In genomic region chr20:50459124-50459918, GRCh38 we compare ENCODE assay signal across 23 cellular contexts. TPM values are rescaled to one million over a fixed set of nuclear protein-coding genes. Genes with fewer than 3 reads are reported as not detected.
DNase-seq lines count a peak whose midpoint lies in the region; ATAC-seq, FAIRE-seq and TF ChIP-seq lines count a peak whose summit lies in the region.
"Had no signal": no experiment of that assay in that cellular context is flagged by ENCODE, and none has a peak within 500 bp of the region (broad histone marks: within the 10 kb centered on the region; RNA-seq: fewer than 3 reads in every experiment).

No MANE protein-coding gene starts in this region.

- no peak overlapping the region for H3K27ac ChIP-seq in mammary epithelial cell (ENCODE audit: insufficient read depth, low read depth, low read length)
- H3K27ac ChIP-seq in HEK293 (ENCODE audit: extremely low read depth, low read depth, low read length) = no peak overlapping the region
- H3K27ac ChIP-seq in K562 (ENCODE audit: extremely low read depth, low read depth, low read length) = no peak overlapping the region
- peak overlapping the region; percentile 63 to 65 for H3K27ac ChIP-seq in tibial artery
- H3K27ac ChIP-seq: SJSA1 had no signal

- H3K27ac Mint-ChIP-seq in MCF 10A (ENCODE audit: low read depth, unreplicated experiment) = peak overlapping the region; percentile 84
- H3K27ac Mint-ChIP-seq: CD4-positive, alpha-beta T cell had no signal

- no peak for TF ChIP-seq POLR2A in K562 (conservative IDR thresholded peaks at IDR 0.05)

- BruUV-seq in MCF 10A (replicated peaks; lab: Mats Ljungman, UMichigan) (no TSS peak), mammary epithelial cell (replicated peaks; lab: Mats Ljungman, UMichigan) (no TSS peak), K562 (replicated peaks; lab: Mats Ljungman, UMichigan) (no TSS peak)

- no peak for FAIRE-seq in K562 (lab: Jason Lieb, UNC)
- FAIRE-seq: G401.6, GM19239 had no signal

- CTCF ChIA-PET in MCF 10A (lab: Yijun Ruan, JAX) (interaction anchor here (0.6 to 10.7 kb wide), 7 partner anchors 9 to 343 kb away, joined by 3 to 295 read pairs (median 4); partner anchors contain the start of gene CEBPB), mammary epithelial cell (lab: Charles Lee; ENCODE audit: low non-redundant PET) (no interaction called here), HEK293 (lab: Yijun Ruan, JAX) (interaction anchor here (0.7 to 1.1 kb wide), 2 partner anchors 126 to 271 kb away, joined by 3 read pairs; no protein-coding TSS in a partner anchor), K562 (lab: Yijun Ruan, JAX; ENCODE audit: low intra/inter-chr PET ratio) (interaction anchor here (2.3 to 6.7 kb wide), 3 partner anchors 59 to 273 kb away, joined by 9 to 58 read pairs (median 21); partner anchors contain the start of gene CEBPB)

- H3K4me3 ChIP-seq in mammary epithelial cell (replicated peaks in 1 of 3; ENCODE audit: insufficient read depth in 1 of 3, low read depth in 2 of 3, low read length in 3 of 3) (no peak overlapping the region), HEK293 (ENCODE audit: low read depth, low read length) (no peak overlapping the region), K562 (no peak overlapping the region), tibial artery (no peak overlapping the region)
- H3K4me3 ChIP-seq: MG63, Peyer's patch, SJSA1 had no signal

- in situ Hi-C loops in mammary epithelial cell (cut with MboI; ENCODE audit: low sequenced_read_pairs in 2 of 2) (no loop called here), K562 (cut with MboI) (no loop called here)

- H4K20me1 ChIP-seq in mammary epithelial cell (ENCODE audit: insufficient read depth, low read length) (no peaks in the 10 kb centered on the region), K562 (replicated peaks; ENCODE audit: control insufficient read depth, insufficient read depth, low read length) (no peaks in the 10 kb centered on the region)

- dilution Hi-C loops in mammary epithelial cell (cut with HindIII; ENCODE audit: low sequenced_read_pairs) = no loop called here

- no peak overlapping the region for H3K4me3 Mint-ChIP-seq in MCF 10A (ENCODE audit: unreplicated experiment)
- H3K4me3 Mint-ChIP-seq: CD4-positive, alpha-beta T cell; IgD-negative memory B cell had no signal

- no peak for TF ChIP-seq RAD21 in K562 (CRISPR knock-in tag; conservative IDR thresholded peaks at IDR 0.05 in 1 of 2, IDR thresholded peaks at IDR 0.05 in 1 of 2)

- no peaks in the 10 kb centered on the region for H3K79me2 ChIP-seq in mammary epithelial cell (ENCODE audit: insufficient read depth, low read length)
- H3K79me2 ChIP-seq in K562 (ENCODE audit: control insufficient read depth, insufficient read depth, low read length) = no peaks in the 10 kb centered on the region

- no peak for TF ChIP-seq EP300 in K562 (IDR thresholded peaks at IDR 0.05; ENCODE audit: low read length)

- no peaks in the 10 kb centered on the region for H3K27me3 ChIP-seq in mammary epithelial cell (ENCODE audit: insufficient read depth, low read length)
- no peaks in the 10 kb centered on the region; a peak in 1 of 5 replicates for H3K27me3 ChIP-seq in K562 (ENCODE audit: control insufficient read depth in 2 of 2, insufficient read depth in 2 of 2, low read length in 2 of 2)
- no peaks in the 10 kb centered on the region for H3K27me3 ChIP-seq in tibial artery
- H3K27me3 ChIP-seq: BE2C, MG63, Peyer's patch, SJSA1 had no signal

- ATAC-seq in K562 = no peak

- H2AFZ ChIP-seq in mammary epithelial cell (ENCODE audit: low read depth, low read length) (no peak overlapping the region), K562 (ENCODE audit: low read depth, low read length) (no peak overlapping the region)

- 100% methylated on average over 2 of the region's 2 CpGs for WGBS in mammary epithelial cell (ENCODE audit: low coverage, missing lambda C conversion rate)
- WGBS in K562 (ENCODE audit: insufficient coverage, low coverage, missing lambda C conversion rate) = 7% methylated on average over 1 of the region's 2 CpGs

- DNase-seq in MCF 10A (ENCODE audit: unreplicated experiment) (no peak), mammary epithelial cell (no peak), K562 (ENCODE audit: extremely low read depth in 1 of 4, low spot score in 3 of 4) (no peak), tibial artery (no peak), DMS79 (lab: John Stamatoyannopoulos, UW) (no peak), NCI-H226 (no peak)
- DNase-seq: BE2C; Caco-2; CD4-positive, alpha-beta T cell; DMS153; Karpas-422; MG63; NCI-H1417 treated with DMSO at 0.1 percent for 48 hours; NCI-H1930; NCI-H345; NCI-H774; NK-92 treated with Interleukin-12 subunit alpha and Interleukin-12 subunit beta, amount 100 ng/mL, for 24 hours; Peyer's patch had no signal

- H3K27me3 Mint-ChIP-seq in MCF 10A (ENCODE audit: insufficient read depth, unreplicated experiment) = no peaks in the 10 kb centered on the region
- H3K27me3 Mint-ChIP-seq: CD4-positive, alpha-beta T cell had no signal

- peaks cover 20% of the 10 kb centered on the region for H3K4me1 ChIP-seq in mammary epithelial cell (ENCODE audit: insufficient read depth, low read length)
- H3K4me1 ChIP-seq in HEK293 (ENCODE audit: control insufficient read depth, insufficient read depth, low read length) = no peaks in the 10 kb centered on the region
- H3K4me1 ChIP-seq in K562 (replicated peaks in 1 of 2; ENCODE audit: control insufficient read depth in 2 of 2, insufficient read depth in 2 of 2, low read length in 2 of 2) = peaks cover 23 to 27% of the 10 kb centered on the region in 2 experiments
- peaks cover 0 to 20% (median 11%) of the 10 kb centered on the region in 4 donors for H3K4me1 ChIP-seq in tibial artery
- H3K4me1 ChIP-seq: BE2C had no signal

- TF ChIP-seq CTCF in MCF 10A (IDR thresholded peaks at IDR 0.05; ENCODE audit: unreplicated experiment) = no peak
- no peak for TF ChIP-seq CTCF in mammary epithelial cell (conservative IDR thresholded peaks at IDR 0.05 in 1 of 2, IDR thresholded peaks at IDR 0.05 in 1 of 2; ENCODE audit: extremely low read depth in 1 of 2, insufficient read depth in 1 of 2, low read depth in 1 of 2, low read length in 2 of 2)
- no peak for TF ChIP-seq CTCF in HEK293 (tag by site-specific recombination; IDR thresholded peaks at IDR 0.05)
- TF ChIP-seq CTCF in K562 (IDR thresholded peaks at IDR 0.05 in 2 of 3, conservative IDR thresholded peaks at IDR 0.05 in 1 of 3; ENCODE audit: insufficient read depth in 2 of 3, low read depth in 1 of 3, low read length in 3 of 3) = no peak
- no peak for TF ChIP-seq CTCF in tibial artery (IDR thresholded peaks at IDR 0.05)

- peaks cover 10% of the 10 kb centered on the region for H3K9me3 Mint-ChIP-seq in MCF 10A (ENCODE audit: unreplicated experiment)
- H3K9me3 Mint-ChIP-seq: CD4-positive, alpha-beta T cell; IgD-negative memory B cell had no signal

- no peak overlapping the region for H3K4me2 ChIP-seq in mammary epithelial cell (ENCODE audit: insufficient read depth, low read depth, low read length)
- no peak overlapping the region for H3K4me2 ChIP-seq in K562 (ENCODE audit: insufficient read depth, low read length)

- no peaks in the 10 kb centered on the region for H3K36me3 Mint-ChIP-seq in MCF 10A (ENCODE audit: insufficient read depth, unreplicated experiment)
- H3K36me3 Mint-ChIP-seq: IgD-negative memory B cell had no signal

- POLR2A ChIA-PET in MCF 10A (lab: Yijun Ruan, JAX) (interaction anchor here (0.6 to 3.3 kb wide), 6 partner anchors 17 to 46 kb away, joined by 3 to 14 read pairs (median 4); no protein-coding TSS in a partner anchor), HEK293 (lab: Yijun Ruan, JAX) (no interaction called here), K562 (lab: Yijun Ruan, JAX) (interaction anchor here (0.9 kb wide), 1 partner anchor 8 kb away, joined by 3 read pairs; no protein-coding TSS in a partner anchor)

- H3K9ac ChIP-seq in mammary epithelial cell (ENCODE audit: insufficient read depth, low read length) (no peak overlapping the region), K562 (ENCODE audit: insufficient read depth in 1 of 2, low read depth in 2 of 2, low read length in 2 of 2) (no peak overlapping the region)

- no peaks in the 10 kb centered on the region for H3K9me3 ChIP-seq in mammary epithelial cell (replicated peaks; ENCODE audit: insufficient read depth, low read length)
- H3K9me3 ChIP-seq in HEK293 (ENCODE audit: control insufficient read depth, insufficient read depth, low read depth, low read length) = no peaks in the 10 kb centered on the region
- H3K9me3 ChIP-seq in K562 (replicated peaks; ENCODE audit: control insufficient read depth, insufficient read depth, low read depth, low read length) = no peaks in the 10 kb centered on the region
- no peaks in the 10 kb centered on the region for H3K9me3 ChIP-seq in tibial artery
- H3K9me3 ChIP-seq: BE2C, Caco-2, MG63, Peyer's patch, SJSA1 had no signal

- H3K36me3 ChIP-seq in mammary epithelial cell (ENCODE audit: insufficient read depth, low read length) (no peaks in the 10 kb centered on the region), HEK293 (ENCODE audit: control insufficient read depth in 2 of 2, insufficient read depth in 1 of 2, low read length in 2 of 2) (no peaks in the 10 kb centered on the region), K562 (ENCODE audit: control insufficient read depth, insufficient read depth, low read length) (no peaks in the 10 kb centered on the region), tibial artery (no peaks in the 10 kb centered on the region)
- H3K36me3 ChIP-seq: BE2C, MG63, Peyer's patch, SJSA1 had no signal

- intact Hi-C loops in MCF 10A (cut with micrococcal nuclease) (no loop called here), mammary epithelial cell (cut with micrococcal nuclease) (no loop called here), K562 (cut with micrococcal nuclease) (no loop called here), tibial artery (cut with DNase I; ENCODE audit: low total_unique reads) (no loop called here)

- H3K4me1 Mint-ChIP-seq in MCF 10A (ENCODE audit: insufficient read depth, unreplicated experiment) = peaks cover 23% of the 10 kb centered on the region

- no peaks in the 10 kb centered on the region for H3K9me1 ChIP-seq in K562 (ENCODE audit: control insufficient read depth, insufficient read depth, low read length)

RNA-seq across cellular contexts. Expression of gene PTPN1, which starts 50.9 kb away (rescaled TPM):
- total RNA-seq in MCF 10A (2022) (56.4 and 63.0 TPM in 2 replicates), mammary epithelial cell (10 to 100 TPM; 43.5 to 90.8 TPM), K562 (2014; rRNA removed) (56.4 and 69.8 TPM in 2 replicates), K562 (2014; rRNA removed; fragmentation: Illumina TruSeq; extraction: Trizol) (44.5 and 49.4 TPM in 2 replicates), K562 (2015; rRNA removed; fragmentation: Illumina TruSeq; extraction: Trizol) (58.5 and 58.9 TPM in 2 replicates), K562 (2021) (71.9 and 80.4 TPM in 2 replicates)
- polyA plus RNA-seq in mammary epithelial cell (77.0 TPM), K562 (2011; rRNA removed) (31.5 and 53.1 TPM in 2 replicates), K562 (2014; fragmentation: Illumina TruSeq; extraction: Trizol) (85.3 and 88.7 TPM in 2 replicates), K562 (2014; fragmentation: Nextera tagmentation; extraction: Ambion mirVana) (10 to 100 TPM; 11.0 to 15.7 TPM), K562 (2014; rRNA removed) (52.5 and 54.0 TPM in 2 replicates)
- 105 TPM for polyA minus RNA-seq in mammary epithelial cell
- total RNA-seq in K562 (2011; cell fraction: chromatin; rRNA removed; ENCODE audit: low replicate concordance) = 39.8 and 48.2 TPM in 2 replicates
- 25.1 and 26.7 TPM in 2 replicates for total RNA-seq in K562 (2011; cell fraction: nucleolus; rRNA removed)
- 44.3 and 59.5 TPM in 2 replicates for total RNA-seq in K562 (2011; cell fraction: nucleoplasm; rRNA removed)
- polyA plus RNA-seq in K562 (2011; cell fraction: cytosol; rRNA removed) = 38.3 and 62.4 TPM in 2 replicates
- polyA plus RNA-seq in K562 (2011; cell fraction: nucleus; rRNA removed) = 50.2 and 94.2 TPM in 2 replicates
- 56.3 and 67.9 TPM in 2 replicates for polyA plus RNA-seq in K562 (2012)
- polyA minus RNA-seq in K562 (2011; rRNA and poly(A)+ RNA removed) = 40.7 and 49.1 TPM in 2 replicates
- 25.5 and 37.9 TPM in 2 replicates for polyA minus RNA-seq in K562 (2011; cell fraction: cytosol; rRNA and poly(A)+ RNA removed)
- 13.3 and 26.4 TPM in 2 replicates for polyA minus RNA-seq in K562 (2011; cell fraction: nucleus; rRNA and poly(A)+ RNA removed)

Comparison
In these comparisons a context has a peak if more than half of its experiments do, and no peak if none do; other contexts are left out.
1. H3K27ac ChIP-seq: peak in tibial artery (2 of 2); none in mammary epithelial cell (single experiment), HEK293 (single experiment) and K562 (single experiment).